Comparison of ENCODE assay signal across 26 cellular contexts in genomic region chr4:172547724-172548123, GRCh38.
DNase-seq lines count a peak whose midpoint lies in the region; ATAC-seq and TF ChIP-seq lines count a peak whose summit lies in the region.
"Had no signal": no experiment of that assay in that cellular context is flagged by ENCODE, and none has a peak within 500 bp of the region (broad histone marks: within the 10 kb centered on the region; RNA-seq: fewer than 3 reads in every experiment).

No MANE protein-coding gene starts in this region.

- H3K36me3 ChIP-seq in upper lobe of right lung = no peaks in the 10 kb centered on the region
- H3K36me3 ChIP-seq: cardiac muscle cell, Peyer's patch, tibial nerve had no signal

- H3K4me1 ChIP-seq in upper lobe of right lung = no peaks in the 10 kb centered on the region
- H3K4me1 ChIP-seq: foreskin keratinocyte, Peyer's patch, tibial nerve had no signal

- H3K4me3 ChIP-seq in upper lobe of right lung = no peak overlapping the region
- H3K4me3 ChIP-seq: cardiac muscle cell, Peyer's patch, tibial nerve had no signal

- DNase-seq in NCI-H1092 treated with DMSO at 0.1 percent for 48 hours (lab: John Stamatoyannopoulos, UW) (peak; percentile 7), NCI-H2081 treated with DMSO at 0.1 percent for 48 hours (lab: John Stamatoyannopoulos, UW) (peak; percentile 53), NCI-H748 treated with DMSO at 0.1 percent for 48 hours (lab: John Stamatoyannopoulos, UW) (peak; percentile 76), retina (peak; percentile 51), hippocampal formation (lab: John Stamatoyannopoulos, UW) (no peak), upper lobe of right lung (no peak)
- DNase-seq: activated CD4-positive, alpha-beta T cell treated with anti-CD3 and anti-CD28 coated beads, Interleukin-2, amount 10 ng/mL, durations not matched to agents 24 days and 14 days; activated CD8-positive, alpha-beta memory T cell treated with anti-CD3 and anti-CD28 coated beads, Interleukin-2, amount 50 U/mL, for 4 hours; activated gamma-delta T cell treated with Interleukin-2 at 50 U/mL for 16 hours; AML-193; Calu3; dermis blood vessel endothelial cell; foreskin keratinocyte; GF-D8; kidney; MV-4-11; natural killer cell; NCI-H526; Peyer's patch; stimulated activated CD4-positive, alpha-beta T cell treated with anti-CD3 and anti-CD28 coated beads, Interleukin-2, amount 100 ng/mL, for 24 hours; stimulated activated naive CD8-positive, alpha-beta T cell treated with anti-CD3 and anti-CD28 coated beads, Interleukin-15, Interleukin-2, amounts not matched to agents 100 U/mL and 50 U/mL, for 24 hours had no signal

- ATAC-seq in upper lobe of right lung = no peak
- ATAC-seq in GM18517 (IDR thresholded peaks at IDR 0.05; ENCODE audit: unreplicated experiment) = no peak
- ATAC-seq: foreskin keratinocyte; natural killer cell; SK-N-SH treated with all-trans-retinoic acid at 6 μM for 48 hours; stimulated activated naive CD8-positive, alpha-beta T cell treated with anti-CD3 and anti-CD28 coated beads, Interleukin-15, Interleukin-2, amounts not matched to agents 100 U/mL and 50 U/mL, for 24 hours had no signal

- H3K27ac ChIP-seq in upper lobe of right lung = no peak overlapping the region
- H3K27ac ChIP-seq: cardiac muscle cell, foreskin keratinocyte, KMS-11, Peyer's patch, tibial nerve had no signal

- no peaks in the 10 kb centered on the region for H3K9me3 ChIP-seq in upper lobe of right lung
- H3K9me3 ChIP-seq: Peyer's patch, tibial nerve had no signal

- no peak for TF ChIP-seq CTCF in upper lobe of right lung (IDR thresholded peaks at IDR 0.05)

- intact Hi-C loops in upper lobe of right lung (cut with DNase I) = no loop called here

- H3K27me3 ChIP-seq in upper lobe of right lung = no peaks in the 10 kb centered on the region
- H3K27me3 ChIP-seq: cardiac muscle cell, foreskin keratinocyte, Peyer's patch, tibial nerve had no signal

Comparison
In these comparisons a context has a peak if more than half of its experiments do, and no peak if none do; other contexts are left out.
1. DNase-seq: peak in NCI-H1092 treated with DMSO at 0.1 percent for 48 hours (single experiment), NCI-H2081 treated with DMSO at 0.1 percent for 48 hours (single experiment), NCI-H748 treated with DMSO at 0.1 percent for 48 hours (single experiment) and retina (single experiment); none in hippocampal formation (0 of 2) and upper lobe of right lung (single experiment).